Comparison of ENCODE assay signal across 8 cellular contexts in genomic region chr19:55674459-55674840, GRCh38. TPM values are rescaled to one million over a fixed set of nuclear protein-coding genes. Genes with fewer than 3 reads are reported as not detected.
DNase-seq lines count a peak whose midpoint lies in the region; ATAC-seq and TF ChIP-seq lines count a peak whose summit lies in the region.

No MANE protein-coding gene starts in this region.

- peaks cover 56% of the 10 kb centered on the region for H3K4me1 Mint-ChIP-seq in endothelial cell (ENCODE audit: unreplicated experiment)

- H3K27ac ChIP-seq in DND-41 (ENCODE audit: low read length) (no peak overlapping the region), Panc1 (ENCODE audit: low read length) (peak overlapping the region; percentile 83), osteoblast (ENCODE audit: low read depth, low read length) (peak overlapping the region; percentile 53)

- no peak overlapping the region for H2AFZ ChIP-seq in DND-41 (ENCODE audit: low read depth, low read length)
- no peak overlapping the region for H2AFZ ChIP-seq in osteoblast (ENCODE audit: low read length)

- peaks cover 75% of the 10 kb centered on the region for H4K20me1 ChIP-seq in DND-41 (ENCODE audit: insufficient read depth, low read length)
- H4K20me1 ChIP-seq in osteoblast (ENCODE audit: insufficient read depth, low read length): peaks cover 78% of the 10 kb centered on the region

- H3K9ac ChIP-seq in DND-41 (ENCODE audit: low read depth, low read length): peak overlapping the region; percentile 93

- DNase-seq in DND-41 (no peak), Panc1 (ENCODE audit: low read depth, low spot score) (no peak), endothelial cell (ENCODE audit: low spot score) (no peak), osteoblast (ENCODE audit: insufficient read length, low spot score, missing footprints) (no peak), HEK293T (ENCODE audit: extremely low spot score) (no peak)

- CTCF ChIA-PET in Panc1 (lab: Charles Lee): interaction anchor here (0.6 kb wide), 1 partner anchor 77 kb away, joined by 3 read pairs; no protein-coding TSS in a partner anchor
- CTCF ChIA-PET in HEK293T (lab: Yijun Ruan, JAX): no interaction called here

- H3K4me2 ChIP-seq in DND-41 (ENCODE audit: insufficient read depth, low read length): peak overlapping the region; percentile 94
- H3K4me2 ChIP-seq in osteoblast (ENCODE audit: insufficient read depth, low read length): peak overlapping the region; percentile 98

- peaks cover 30% of the 10 kb centered on the region for H3K27me3 Mint-ChIP-seq in endothelial cell (ENCODE audit: unreplicated experiment)

- H3K27me3 ChIP-seq in DND-41 (ENCODE audit: insufficient read depth, low read length, poor library complexity) (no peaks in the 10 kb centered on the region), Panc1 (ENCODE audit: control insufficient read depth, insufficient read depth, low read length) (no peaks in the 10 kb centered on the region), osteoblast (ENCODE audit: insufficient read depth, low read length) (no peaks in the 10 kb centered on the region)

- intact Hi-C loops in Panc1 (cut with micrococcal nuclease; ENCODE audit: unreplicated experiment): no loop called here

- H3K4me3 ChIP-seq in DND-41 (ENCODE audit: low read depth in 1 of 2, low read length in 2 of 2) (peak overlapping the region; percentile 14 to 87; a peak in 3 of 4 replicates), Panc1 (ENCODE audit: low read depth in 2 of 2, low read length in 2 of 2) (peak overlapping the region; percentile 64 to 94), osteoblast (ENCODE audit: insufficient read depth, low read length) (peak overlapping the region; percentile 97)

- BruUV-seq in Panc1 (replicated peaks; lab: Mats Ljungman, UMichigan): no TSS peak

- no peaks in the 10 kb centered on the region for H3K9me3 Mint-ChIP-seq in endothelial cell (ENCODE audit: unreplicated experiment)

- no peak for TF ChIP-seq POLR2A in GM18505 (IDR thresholded peaks at IDR 0.05; ENCODE audit: borderline replicate concordance, extremely low read depth, insufficient read depth, insufficient read length)

- ATAC-seq in DND-41 (ENCODE audit: insufficient read depth, low read depth) (no peak), Panc1 (peak; percentile 3; the same call in 1 of the 2 replicates), GM18505 (IDR thresholded peaks at IDR 0.05; ENCODE audit: unreplicated experiment) (no peak), GM21528 (IDR thresholded peaks at IDR 0.05; ENCODE audit: low FRiP score, unreplicated experiment) (no peak), HG02970 (IDR thresholded peaks at IDR 0.05; ENCODE audit: low FRiP score, unreplicated experiment) (no peak)

- H3K4me3 Mint-ChIP-seq in endothelial cell (ENCODE audit: unreplicated experiment): peak overlapping the region; percentile 85

- peaks cover 64% of the 10 kb centered on the region for H3K4me1 ChIP-seq in DND-41 (ENCODE audit: insufficient read depth, low read length)
- H3K4me1 ChIP-seq in Panc1 (ENCODE audit: control insufficient read depth, insufficient read depth, low read length): peaks cover 77% of the 10 kb centered on the region
- peaks cover 32% of the 10 kb centered on the region for H3K4me1 ChIP-seq in osteoblast (ENCODE audit: insufficient read depth, low read length)

- in situ Hi-C loops in Panc1 (cut with HindIII; ENCODE audit: low pct_unique_long_range_greater_than_20kb, low sequenced_read_pairs): no loop called here

- H3K36me3 ChIP-seq in DND-41 (ENCODE audit: insufficient read depth, low read length): peaks cover 69% of the 10 kb centered on the region
- peaks cover 26% of the 10 kb centered on the region for H3K36me3 ChIP-seq in Panc1 (ENCODE audit: control insufficient read depth, insufficient read depth, low read length)
- peaks cover 41% of the 10 kb centered on the region for H3K36me3 ChIP-seq in osteoblast (ENCODE audit: insufficient read depth, low read length)

- TF ChIP-seq CTCF in DND-41 (IDR thresholded peaks at IDR 0.05; ENCODE audit: borderline replicate concordance, extremely low read depth, low read length, poor library complexity, severe bottlenecking): no peak
- TF ChIP-seq CTCF in Panc1 (IDR thresholded peaks at IDR 0.05): no peak
- TF ChIP-seq CTCF in endothelial cell (IDR thresholded peaks at IDR 0.05; ENCODE audit: unreplicated experiment): no peak
- TF ChIP-seq CTCF in osteoblast (IDR thresholded peaks at IDR 0.05; ENCODE audit: extremely low read depth, low read depth, low read length): no peak

- peaks cover 60% of the 10 kb centered on the region for H3K36me3 Mint-ChIP-seq in endothelial cell (ENCODE audit: low read depth, unreplicated experiment)

- peaks cover 87% of the 10 kb centered on the region for H3K79me2 ChIP-seq in DND-41 (ENCODE audit: insufficient read depth, low read length)
- H3K79me2 ChIP-seq in osteoblast (ENCODE audit: insufficient read depth, low read length): peaks cover 89% of the 10 kb centered on the region

- POLR2A ChIA-PET in Panc1 (lab: Charles Lee): interaction anchor here (0.6 to 0.7 kb wide), 5 partner anchors 15 to 1800 kb away, joined by 3 to 7 read pairs (median 4); partner anchors contain the start of gene U2AF2
- POLR2A ChIA-PET in HEK293T (lab: Yijun Ruan, JAX): interaction anchor here (0.7 kb wide), 1 partner anchor 18 kb away, joined by 4 read pairs; no protein-coding TSS in a partner anchor

- H3K27ac Mint-ChIP-seq in endothelial cell (ENCODE audit: unreplicated experiment): peak overlapping the region; percentile 94

- H3K9me3 ChIP-seq in DND-41 (ENCODE audit: insufficient read depth, low read length, severe bottlenecking) (no peaks in the 10 kb centered on the region), Panc1 (ENCODE audit: control insufficient read depth, insufficient read depth, low read depth, low read length) (no peaks in the 10 kb centered on the region), osteoblast (ENCODE audit: low read depth, low read length) (no peaks in the 10 kb centered on the region)

TF ChIP-seq in HEK293T, 16 proteins besides CTCF, POLR2A, EP300 and RAD21:
- TF ChIP-seq L3MBTL2 (conservative IDR thresholded peaks at IDR 0.05) (no peak), TARDBP (IDR thresholded peaks at IDR 0.05) (no peak), FOXA1 (IDR thresholded peaks at IDR 0.05) (no peak), CTBP1 (IDR thresholded peaks at IDR 0.05; ENCODE audit: borderline replicate concordance) (no peak)

RNA-seq across cellular contexts. Expression of gene EPN1, which starts 0.6 kb away (rescaled TPM):
- total RNA-seq in Panc1 (2021; ENCODE audit: unreplicated experiment) (361 TPM), endothelial cell (ENCODE audit: unreplicated experiment) (250 TPM), osteoblast (25.0 and 31.5 TPM in 2 replicates)
- polyA plus RNA-seq in Panc1 (2012; ENCODE audit: insufficient read length): 697 TPM

RNA-seq across cellular contexts. Expression of gene U2AF2, which starts 19.6 kb away (rescaled TPM):
- 545 TPM for total RNA-seq in Panc1 (2021; ENCODE audit: unreplicated experiment)
- 761 TPM for polyA plus RNA-seq in Panc1 (2012; ENCODE audit: insufficient read length)
- 219 TPM for total RNA-seq in endothelial cell (ENCODE audit: unreplicated experiment)
- 64.5 and 70.2 TPM in 2 replicates for total RNA-seq in osteoblast

RNA-seq across cellular contexts. Expression of gene CCDC106, which starts 26.4 kb away (rescaled TPM):
- total RNA-seq in Panc1 (2021; ENCODE audit: unreplicated experiment): 47.8 TPM
- 101 TPM for polyA plus RNA-seq in Panc1 (2012; ENCODE audit: insufficient read length)
- 20.1 TPM for total RNA-seq in endothelial cell (ENCODE audit: unreplicated experiment)
- total RNA-seq in osteoblast: 10.5 and 13.3 TPM in 2 replicates

RNA-seq across cellular contexts. Expression of gene ZNF581, which starts 31.0 kb away (rescaled TPM):
- total RNA-seq in Panc1 (2021; ENCODE audit: unreplicated experiment) (39.0 TPM), endothelial cell (ENCODE audit: unreplicated experiment) (47.2 TPM), osteoblast (25.7 and 28.6 TPM in 2 replicates)
- 42.2 TPM for polyA plus RNA-seq in Panc1 (2012; ENCODE audit: insufficient read length)

RNA-seq across cellular contexts. Expression of gene ZNF580, which starts 33.6 kb away (rescaled TPM):
- total RNA-seq in Panc1 (2021; ENCODE audit: unreplicated experiment): 58.0 TPM
- 91.5 TPM for polyA plus RNA-seq in Panc1 (2012; ENCODE audit: insufficient read length)
- total RNA-seq in endothelial cell (ENCODE audit: unreplicated experiment): 34.0 TPM
- total RNA-seq in osteoblast: 6.5 and 8.3 TPM in 2 replicates
